Comparison of ENCODE assay signal across 8 cellular contexts in the genomic region with DNA sequence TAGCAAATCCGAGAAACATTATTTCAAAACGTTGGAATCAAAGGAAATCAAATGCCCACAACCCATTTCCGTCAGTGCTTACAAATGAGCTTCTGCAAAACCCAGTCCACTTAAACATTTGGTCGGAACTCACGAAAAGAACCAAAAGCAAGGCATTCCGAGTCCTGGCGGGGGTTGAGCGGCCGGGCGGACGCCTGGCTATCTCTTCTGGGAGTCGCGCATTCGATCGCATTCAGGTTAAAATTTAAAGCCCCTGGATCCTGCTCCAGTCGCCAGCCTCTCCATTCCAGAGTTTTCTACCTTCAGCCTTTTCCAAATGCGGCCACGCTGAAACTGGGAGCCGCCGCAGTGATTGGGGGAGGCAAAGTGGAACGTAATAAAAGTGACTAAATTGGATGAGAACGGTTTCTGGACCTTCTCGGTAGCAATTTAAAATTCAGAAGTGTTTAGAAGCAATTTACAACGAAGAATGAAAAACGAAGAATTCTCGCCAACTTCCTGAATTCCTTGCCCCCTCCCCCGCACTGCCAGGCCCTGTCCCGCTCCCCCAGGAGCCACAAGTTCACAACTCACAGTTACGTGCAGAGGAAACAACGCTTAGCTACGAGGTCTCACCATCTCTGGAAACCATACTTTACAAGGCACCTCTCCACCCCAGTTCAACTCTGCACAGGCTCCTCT. TPM values are rescaled to one million over a fixed set of nuclear protein-coding genes. Genes with fewer than 3 reads are reported as not detected.
A peak's percentile ranks its signal among the peaks of the same experiment; 100 is the strongest.
DNase-seq lines count a peak whose midpoint lies in the region; ATAC-seq, FAIRE-seq and TF ChIP-seq lines count a peak whose summit lies in the region.

No MANE protein-coding gene starts in this region.

- peak overlapping the region; percentile 62 for H3K27ac Mint-ChIP-seq in astrocyte (ENCODE audit: unreplicated experiment)
- H3K27ac Mint-ChIP-seq in immature natural killer cell, result peak overlapping the region in 2 of 6 donors; percentile 51 to 53

- under 1% methylated on average over 31 of the region's 31 CpGs for WGBS in smooth muscle cell (ENCODE audit: low lambda C conversion rate)

- H3K27me3 Mint-ChIP-seq in astrocyte (ENCODE audit: low read depth, unreplicated experiment) (peaks cover 51% of the 10 kb centered on the region), immature natural killer cell (ENCODE audit: low read depth in 3 of 3) (peaks cover 44 to 65% (median 59%) of the 10 kb centered on the region in 3 donors)

- DNase-seq in DMS 273 (lab: John Stamatoyannopoulos, UW; ENCODE audit: unreplicated experiment) (peak; percentile 59), DMS 273 treated with DMSO at 0.1 percent for 48 hours (lab: John Stamatoyannopoulos, UW) (no peak), astrocyte (ENCODE audit: low read depth) (no peak), immature natural killer cell (peak; percentile 22 to 35 (median 28)), smooth muscle cell (lab: John Stamatoyannopoulos, UW; ENCODE audit: unreplicated experiment) (no peak), NCI-H1092 (lab: John Stamatoyannopoulos, UW) (no peak), NCI-H774 (lab: John Stamatoyannopoulos, UW) (no peak)

- peaks cover 4% of the 10 kb centered on the region for H3F3A ChIP-seq in smooth muscle cell (ENCODE audit: low read depth)

- peaks cover 2% of the 10 kb centered on the region for H3K36me3 ChIP-seq in astrocyte (ENCODE audit: insufficient read depth, low read length)
- H3K36me3 ChIP-seq in smooth muscle cell (ENCODE audit: low read depth), result no peaks in the 10 kb centered on the region

- H3K4me3 ChIP-seq in astrocyte (ENCODE audit: insufficient read depth, low read depth, low read length) (no peak overlapping the region), smooth muscle cell (peak overlapping the region; percentile 92)

- H3K79me2 ChIP-seq in astrocyte (ENCODE audit: insufficient read depth, low read length), result peaks cover 29% of the 10 kb centered on the region
- H3K79me2 ChIP-seq in smooth muscle cell (ENCODE audit: low read depth), result peaks cover 40% of the 10 kb centered on the region

- H3K4me2 ChIP-seq in astrocyte (ENCODE audit: low read length) (peak overlapping the region; percentile 93), smooth muscle cell (peak overlapping the region; percentile 96)

- H3K4me3 Mint-ChIP-seq in astrocyte (ENCODE audit: unreplicated experiment), result peak overlapping the region; percentile 86
- H3K4me3 Mint-ChIP-seq in immature natural killer cell, result peak overlapping the region; percentile 33 to 81 (median 80)

- H3K27me3 ChIP-seq in astrocyte (ENCODE audit: insufficient read depth, low read length) (peaks cover 62% of the 10 kb centered on the region), smooth muscle cell (ENCODE audit: low read depth) (no peaks in the 10 kb centered on the region)

- H2AFZ ChIP-seq in astrocyte (ENCODE audit: low read depth, low read length), result no peak overlapping the region
- peak overlapping the region; percentile 46 for H2AFZ ChIP-seq in smooth muscle cell (ENCODE audit: low read depth)

- H3K4me1 ChIP-seq in astrocyte (ENCODE audit: insufficient read depth, low read length), result peaks cover 13% of the 10 kb centered on the region
- no peaks in the 10 kb centered on the region for H3K4me1 ChIP-seq in smooth muscle cell (ENCODE audit: low read depth)

- peaks cover 6% of the 10 kb centered on the region for H3K4me1 Mint-ChIP-seq in astrocyte (ENCODE audit: low read depth, unreplicated experiment)
- peaks cover 31 to 47% of the 10 kb centered on the region in 2 donors for H3K4me1 Mint-ChIP-seq in immature natural killer cell

- H3K9me3 ChIP-seq in astrocyte (ENCODE audit: insufficient read depth, low read depth, low read length), result no peaks in the 10 kb centered on the region
- no peaks in the 10 kb centered on the region for H3K9me3 ChIP-seq in smooth muscle cell (replicated peaks; ENCODE audit: low read depth)

- H3K27ac ChIP-seq in astrocyte (ENCODE audit: low read depth, low read length), result no peak overlapping the region
- H3K27ac ChIP-seq in smooth muscle cell (ENCODE audit: low read depth), result peak overlapping the region; percentile 70

- FAIRE-seq in astrocyte (lab: Jason Lieb, UNC), result no peak

- H4K20me1 ChIP-seq in astrocyte (ENCODE audit: insufficient read depth, low read length), result peaks cover 43% of the 10 kb centered on the region
- H4K20me1 ChIP-seq in smooth muscle cell (ENCODE audit: low read depth), result peaks cover 27% of the 10 kb centered on the region

- H3K9ac ChIP-seq in astrocyte (ENCODE audit: low read length) (no peak overlapping the region), smooth muscle cell (ENCODE audit: low read depth) (peak overlapping the region; percentile 86)

- no peak for ATAC-seq in GM21526 (IDR thresholded peaks at IDR 0.05; ENCODE audit: low FRiP score, unreplicated experiment)

- no peak for TF ChIP-seq CTCF in astrocyte (IDR thresholded peaks at IDR 0.05; ENCODE audit: insufficient read depth, low read depth, low read length)
- no peak for TF ChIP-seq CTCF in smooth muscle cell (IDR thresholded peaks at IDR 0.05; ENCODE audit: borderline replicate concordance, insufficient read depth, poor library complexity, severe bottlenecking)

- H3K9me3 Mint-ChIP-seq in astrocyte (ENCODE audit: unreplicated experiment) (peaks cover 3% of the 10 kb centered on the region), immature natural killer cell (peaks cover 0 to 2% (median 0%) of the 10 kb centered on the region in 6 donors)

- peaks cover 5% of the 10 kb centered on the region for H3K36me3 Mint-ChIP-seq in astrocyte (ENCODE audit: low read depth, unreplicated experiment)
- no peaks in the 10 kb centered on the region for H3K36me3 Mint-ChIP-seq in immature natural killer cell

RNA-seq across cellular contexts. Expression of a gene that starts 1.8 kb away (rescaled TPM):
- total RNA-seq in astrocyte, result 9.4 and 10.9 TPM in 2 replicates
- polyA plus RNA-seq in immature natural killer cell, result under 1 TPM in 1 of 3 donors, not detected in 2; 0.09 TPM
- total RNA-seq in smooth muscle cell, result 48.5 and 52.5 TPM in 2 replicates
- polyA plus RNA-seq in smooth muscle cell, result 39.2 and 49.9 TPM in 2 replicates

Comparison
In these comparisons a context has a peak if more than half of its experiments do, and no peak if none do; other contexts are left out.
1. DNase-seq: peak in DMS 273 (single experiment) and immature natural killer cell (3 of 3); none in DMS 273 treated with DMSO at 0.1 percent for 48 hours (single experiment), astrocyte (single experiment), smooth muscle cell (single experiment), NCI-H1092 (single experiment) and NCI-H774 (single experiment).